In the genomic region with DNA sequence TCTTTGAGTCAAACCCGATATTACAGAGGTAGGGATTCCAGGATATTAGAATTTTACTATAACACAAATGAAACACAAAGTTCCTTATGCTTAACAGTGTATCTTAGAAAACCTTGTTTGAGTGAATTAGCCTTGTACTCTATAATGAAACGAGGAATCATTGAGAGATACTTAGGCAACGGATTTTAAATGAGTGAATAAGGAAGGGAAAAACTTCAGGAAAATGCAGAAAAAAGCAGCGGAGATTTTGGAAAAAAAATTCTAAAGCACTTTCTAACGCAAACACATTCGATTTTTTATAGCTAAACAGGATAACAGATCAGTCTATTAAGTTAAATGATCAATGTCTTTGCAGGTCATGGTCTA, we compare ENCODE assay signal across 9 cellular contexts.
DNase-seq lines count a peak whose midpoint lies in the region; ATAC-seq and TF ChIP-seq lines count a peak whose summit lies in the region.
"Had no signal": no experiment of that assay in that cellular context is flagged by ENCODE, and none has a peak within 500 bp of the region (broad histone marks: within the 10 kb centered on the region; RNA-seq: fewer than 3 reads in every experiment).

No MANE protein-coding gene starts in this region.

- H3K27me3 Mint-ChIP-seq in stimulated activated naive B cell treated with anti-CD40 and anti-IgM and Interleukin-4, amounts not matched to agents 10 μg/mL and 1 μg/mL and 100 μg/mL, for 72 hours: no peaks in the 10 kb centered on the region
- H3K27me3 Mint-ChIP-seq in activated CD4-positive, alpha-beta memory T cell treated with anti-CD3 and anti-CD28 coated beads for 36 hours: no peaks in the 10 kb centered on the region
- H3K27me3 Mint-ChIP-seq: activated CD4-positive, alpha-beta T cell treated with anti-CD3 and anti-CD28 coated beads, Interleukin-2, amount 10 ng/mL, durations not matched to agents 7 days and 5 days had no signal

- 4 to 9% methylated on average over 6 of the region's 6 CpGs for WGBS in heart right ventricle, 2 donors
- 13 to 18% methylated on average over 3 to 6 of the region's 6 CpGs for WGBS in ectodermal cell, 2 experiments

- H3K27me3 ChIP-seq in heart right ventricle (peaks cover 0 to 53% (median 13%) of the 10 kb centered on the region in 7 donors), ectodermal cell (ENCODE audit: control insufficient read depth, insufficient read depth, low read length, poor library complexity, severe bottlenecking) (no peaks in the 10 kb centered on the region), muscle layer of colon (ENCODE audit: control insufficient read depth in 1 of 2, insufficient read depth in 2 of 2, low read length in 2 of 2) (no peaks in the 10 kb centered on the region)

- peaks cover 4 to 6% of the 10 kb centered on the region in 2 donors for H3K4me1 Mint-ChIP-seq in stimulated activated naive B cell treated with anti-CD40 and anti-IgM and Interleukin-4, amounts not matched to agents 10 μg/mL and 1 μg/mL and 100 μg/mL, for 72 hours
- H3K4me1 Mint-ChIP-seq in activated CD4-positive, alpha-beta memory T cell treated with anti-CD3 and anti-CD28 coated beads for 36 hours (ENCODE audit: low read depth): peaks cover 16% of the 10 kb centered on the region

- ATAC-seq in heart right ventricle (no peak), left cardiac atrium (no peak), GM19395 (IDR thresholded peaks at IDR 0.05; ENCODE audit: unreplicated experiment) (no peak)
- no peak for ATAC-seq in stimulated activated naive B cell treated with anti-CD40 and anti-IgM and Interleukin-4, amounts not matched to agents 10 μg/mL and 1 μg/mL and 100 μg/mL, for 72 hours (replicated peaks)

- H3K9me3 ChIP-seq in heart right ventricle: peaks cover 0 to 16% (median 0%) of the 10 kb centered on the region in 11 donors
- no peaks in the 10 kb centered on the region for H3K9me3 ChIP-seq in ectodermal cell (ENCODE audit: control insufficient read depth, low read length)
- no peaks in the 10 kb centered on the region for H3K9me3 ChIP-seq in muscle layer of colon (ENCODE audit: low read length)

- DNase-seq in heart right ventricle: no peak
- no peak for DNase-seq in left cardiac atrium
- DNase-seq in activated CD4-positive, alpha-beta T cell treated with anti-CD3 and anti-CD28 coated beads, Interleukin-2, amount 50 U/mL, for 4 hours: no peak
- DNase-seq in stimulated activated naive B cell treated with anti-CD40 and anti-IgM and Interleukin-4, amounts not matched to agents 10 μg/mL and 1 μg/mL and 100 μg/mL, for 72 hours: no peak
- DNase-seq in activated CD4-positive, alpha-beta memory T cell treated with anti-CD3 and anti-CD28 coated beads for 36 hours: no peak

- H3K27ac Mint-ChIP-seq in stimulated activated naive B cell treated with anti-CD40 and anti-IgM and Interleukin-4, amounts not matched to agents 10 μg/mL and 1 μg/mL and 100 μg/mL, for 72 hours: no peak overlapping the region
- no peak overlapping the region for H3K27ac Mint-ChIP-seq in activated CD4-positive, alpha-beta memory T cell treated with anti-CD3 and anti-CD28 coated beads for 36 hours
- H3K27ac Mint-ChIP-seq: activated CD4-positive, alpha-beta T cell treated with anti-CD3 and anti-CD28 coated beads, Interleukin-2, amount 10 ng/mL, durations not matched to agents 7 days and 5 days had no signal

- H3K4me1 ChIP-seq in heart right ventricle (peaks cover 0 to 20% (median 7%) of the 10 kb centered on the region in 9 donors), ectodermal cell (ENCODE audit: control insufficient read depth, insufficient read depth, low read length) (peaks cover 13% of the 10 kb centered on the region), muscle layer of colon (ENCODE audit: insufficient read depth, low read length) (no peaks in the 10 kb centered on the region)

- peak overlapping the region; percentile 12 for H3K9ac ChIP-seq in muscle layer of colon (ENCODE audit: low read length)

- H3K36me3 Mint-ChIP-seq in stimulated activated naive B cell treated with anti-CD40 and anti-IgM and Interleukin-4, amounts not matched to agents 10 μg/mL and 1 μg/mL and 100 μg/mL, for 72 hours: peaks cover 5 to 8% of the 10 kb centered on the region in 2 donors
- H3K36me3 Mint-ChIP-seq in activated CD4-positive, alpha-beta memory T cell treated with anti-CD3 and anti-CD28 coated beads for 36 hours: no peaks in the 10 kb centered on the region

- H3K36me3 ChIP-seq in heart right ventricle (peaks cover 0 to 5% (median 0%) of the 10 kb centered on the region in 9 donors), ectodermal cell (ENCODE audit: control insufficient read depth, insufficient read depth, low read length) (no peaks in the 10 kb centered on the region), muscle layer of colon (ENCODE audit: insufficient read depth, low read length) (no peaks in the 10 kb centered on the region)

- H3K4me3 ChIP-seq in heart right ventricle (peak overlapping the region; percentile 2 to 65 (median 54)), ectodermal cell (ENCODE audit: insufficient read depth, low read depth, low read length) (peak overlapping the region; percentile 65), muscle layer of colon (ENCODE audit: low read depth in 1 of 2, low read length in 2 of 2) (peak overlapping the region; percentile 30 to 80)

- intact Hi-C loops in heart right ventricle (cut with DNase I): loop anchor here in 2 of 10 donors (5.0 kb wide), 2 partner anchors 48 to 63 kb away; a partner anchor contains a TSS
- intact Hi-C loops in left cardiac atrium (cut with DNase I): no loop called here
- intact Hi-C loops in activated CD4-positive, alpha-beta memory T cell treated with anti-CD3 and anti-CD28 coated beads for 36 hours (cut with micrococcal nuclease): loop anchor here (1.0 kb wide), 2 partner anchors 8 to 9 kb away; a partner anchor contains a TSS

- no peak for TF ChIP-seq CTCF in heart right ventricle (IDR thresholded peaks at IDR 0.05)

- CTCF ChIA-PET in activated CD4-positive, alpha-beta memory T cell treated with anti-CD3 and anti-CD28 coated beads for 36 hours (lab: Charles Lee): interaction anchor here (1.2 to 2.0 kb wide), 5 partner anchors 9 to 51 kb away, joined by 3 to 8 read pairs (median 3); a partner anchor contains a TSS

- POLR2A ChIA-PET in activated CD4-positive, alpha-beta memory T cell treated with anti-CD3 and anti-CD28 coated beads for 36 hours (lab: Charles Lee): interaction anchor here (0.9 to 5.1 kb wide), 12 partner anchors 8 to 914 kb away, joined by 3 to 78 read pairs (median 8); a partner anchor contains a TSS

- H3K27ac ChIP-seq in heart right ventricle (peak overlapping the region; percentile 69 to 93 (median 87)), ectodermal cell (ENCODE audit: insufficient read depth, low read depth, low read length, poor library complexity, severe bottlenecking) (peak overlapping the region; percentile 99), muscle layer of colon (ENCODE audit: low read depth, low read length) (peak overlapping the region; percentile 59)

- no peak overlapping the region for H3K4me3 Mint-ChIP-seq in stimulated activated naive B cell treated with anti-CD40 and anti-IgM and Interleukin-4, amounts not matched to agents 10 μg/mL and 1 μg/mL and 100 μg/mL, for 72 hours
- H3K4me3 Mint-ChIP-seq in activated CD4-positive, alpha-beta memory T cell treated with anti-CD3 and anti-CD28 coated beads for 36 hours: no peak overlapping the region
- H3K4me3 Mint-ChIP-seq: activated CD4-positive, alpha-beta T cell treated with anti-CD3 and anti-CD28 coated beads, Interleukin-2, amount 10 ng/mL, durations not matched to agents 7 days and 5 days had no signal

- H3K9me3 Mint-ChIP-seq in stimulated activated naive B cell treated with anti-CD40 and anti-IgM and Interleukin-4, amounts not matched to agents 10 μg/mL and 1 μg/mL and 100 μg/mL, for 72 hours: peaks cover 1 to 4% of the 10 kb centered on the region in 2 donors
- H3K9me3 Mint-ChIP-seq in activated CD4-positive, alpha-beta memory T cell treated with anti-CD3 and anti-CD28 coated beads for 36 hours: no peaks in the 10 kb centered on the region
- H3K9me3 Mint-ChIP-seq: activated CD4-positive, alpha-beta T cell treated with anti-CD3 and anti-CD28 coated beads, Interleukin-2, amount 10 ng/mL, durations not matched to agents 7 days and 5 days had no signal
